Comparison of ENCODE assay signal across 9 cellular contexts in the genomic region with DNA sequence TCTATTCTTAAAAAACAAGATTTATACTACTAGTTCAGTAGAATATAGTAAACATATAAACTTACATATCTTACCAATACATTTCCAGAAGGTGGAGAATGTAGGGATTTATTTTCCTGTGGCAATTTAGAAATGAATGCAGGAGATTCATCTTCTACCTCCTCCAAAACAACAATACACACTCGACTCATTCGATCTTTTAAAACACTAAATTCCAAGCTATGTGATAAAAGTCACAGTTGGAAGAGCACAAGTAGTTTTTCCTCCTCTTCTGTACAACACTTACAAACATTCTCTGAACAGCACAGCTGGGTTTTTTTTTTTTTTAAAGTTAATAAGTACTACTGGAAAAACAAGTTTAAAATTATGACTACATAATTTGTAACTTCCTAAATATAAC. TPM values are rescaled to one million over a fixed set of nuclear protein-coding genes. Genes with fewer than 3 reads are reported as not detected.
DNase-seq lines count a peak whose midpoint lies in the region; ATAC-seq and TF ChIP-seq lines count a peak whose summit lies in the region.
"Had no signal": no experiment of that assay in that cellular context is flagged by ENCODE, and none has a peak within 500 bp of the region (broad histone marks: within the 10 kb centered on the region; RNA-seq: fewer than 3 reads in every experiment).

No MANE protein-coding gene starts in this region.

- H3K27me3 ChIP-seq in kidney epithelial cell (ENCODE audit: control insufficient read depth, insufficient read depth, low read length) (no peaks in the 10 kb centered on the region), thymus (ENCODE audit: control insufficient read depth, insufficient read depth) (no peaks in the 10 kb centered on the region)
- H3K27me3 ChIP-seq: cardiac muscle cell had no signal

- peak overlapping the region; percentile 76 for H3K4me3 Mint-ChIP-seq in activated T-cell treated with anti-CD3 and anti-CD28 coated beads, Interleukin-2, amount 50 U/mL, for 4 hours
- peak overlapping the region; percentile 41 for H3K4me3 Mint-ChIP-seq in activated naive CD8-positive, alpha-beta T cell treated with anti-CD3 and anti-CD28 coated beads, Interleukin-2, amount 10 ng/mL, durations not matched to agents 7 days and 5 days

- no peak overlapping the region for H3K27ac Mint-ChIP-seq in activated naive CD8-positive, alpha-beta T cell treated with anti-CD3 and anti-CD28 coated beads, Interleukin-2, amount 10 ng/mL, durations not matched to agents 7 days and 5 days

- H3K36me3 Mint-ChIP-seq in activated T-cell treated with anti-CD3 and anti-CD28 coated beads, Interleukin-2, amount 50 U/mL, for 4 hours (ENCODE audit: insufficient read depth) = peaks cover 17% of the 10 kb centered on the region
- peaks cover 24% of the 10 kb centered on the region for H3K36me3 Mint-ChIP-seq in activated naive CD8-positive, alpha-beta T cell treated with anti-CD3 and anti-CD28 coated beads, Interleukin-2, amount 10 ng/mL, durations not matched to agents 7 days and 5 days

- peaks cover 5% of the 10 kb centered on the region for H3K9me3 Mint-ChIP-seq in activated T-cell treated with anti-CD3 and anti-CD28 coated beads, Interleukin-2, amount 50 U/mL, for 4 hours
- H3K9me3 Mint-ChIP-seq in activated naive CD8-positive, alpha-beta T cell treated with anti-CD3 and anti-CD28 coated beads, Interleukin-2, amount 10 ng/mL, durations not matched to agents 7 days and 5 days = no peaks in the 10 kb centered on the region

- POLR2A ChIA-PET in activated naive CD8-positive, alpha-beta T cell treated with anti-CD3 and anti-CD28 coated beads, Interleukin-2, amount 10 ng/mL, durations not matched to agents 7 days and 5 days (lab: Charles Lee) = interaction anchor here (0.6 kb wide), 2 partner anchors 86 to 150 kb away, joined by 3 to 4 read pairs; no protein-coding TSS in a partner anchor

- peaks cover 7% of the 10 kb centered on the region for H3K4me1 ChIP-seq in thymus (ENCODE audit: control insufficient read depth, insufficient read depth, low read length)

- no peaks in the 10 kb centered on the region for H3K27me3 Mint-ChIP-seq in activated T-cell treated with anti-CD3 and anti-CD28 coated beads, Interleukin-2, amount 50 U/mL, for 4 hours (ENCODE audit: low read depth)
- no peaks in the 10 kb centered on the region for H3K27me3 Mint-ChIP-seq in activated naive CD8-positive, alpha-beta T cell treated with anti-CD3 and anti-CD28 coated beads, Interleukin-2, amount 10 ng/mL, durations not matched to agents 7 days and 5 days

- no peak overlapping the region for H3K27ac ChIP-seq in thymus (ENCODE audit: low read depth)
- H3K27ac ChIP-seq: cardiac muscle cell had no signal

- 7% methylated on average over 2 of the region's 2 CpGs for WGBS in thymus

- ATAC-seq in activated T-cell treated with anti-CD3 and anti-CD28 coated beads, Interleukin-2, amount 50 U/mL, for 4 hours = no peak
- no peak for ATAC-seq in activated naive CD8-positive, alpha-beta T cell treated with anti-CD3 and anti-CD28 coated beads, Interleukin-2, amount 10 ng/mL, durations not matched to agents 7 days and 5 days (ENCODE audit: low read depth)
- no peak for ATAC-seq in GM21526 (IDR thresholded peaks at IDR 0.05; ENCODE audit: low FRiP score, unreplicated experiment)

- peak overlapping the region; percentile 33 for H3K4me3 ChIP-seq in kidney epithelial cell (ENCODE audit: low read depth, low read length)
- peak overlapping the region; percentile 34 for H3K4me3 ChIP-seq in thymus (ENCODE audit: low read length)
- H3K4me3 ChIP-seq: cardiac muscle cell had no signal

- no peaks in the 10 kb centered on the region for H3K9me3 ChIP-seq in thymus (ENCODE audit: control insufficient read depth)

- H3K4me1 Mint-ChIP-seq in activated T-cell treated with anti-CD3 and anti-CD28 coated beads, Interleukin-2, amount 50 U/mL, for 4 hours (ENCODE audit: low read depth) = peaks cover 74% of the 10 kb centered on the region
- peaks cover 53% of the 10 kb centered on the region for H3K4me1 Mint-ChIP-seq in activated naive CD8-positive, alpha-beta T cell treated with anti-CD3 and anti-CD28 coated beads, Interleukin-2, amount 10 ng/mL, durations not matched to agents 7 days and 5 days

- no peak for TF ChIP-seq CTCF in kidney epithelial cell (IDR thresholded peaks at IDR 0.05; ENCODE audit: insufficient read depth, low read length, poor library complexity, severe bottlenecking)

- H3K36me3 ChIP-seq in kidney epithelial cell (ENCODE audit: control insufficient read depth, insufficient read depth, low read length) (no peaks in the 10 kb centered on the region), thymus (ENCODE audit: control insufficient read depth, insufficient read depth) (no peaks in the 10 kb centered on the region)

- DNase-seq in activated T-cell treated with anti-CD3 and anti-CD28 coated beads, Interleukin-2, amount 50 U/mL, for 4 hours = no peak
- DNase-seq in activated T-cell treated with anti-CD3 and anti-CD28 coated beads for 4 hours = no peak
- no peak for DNase-seq in activated naive CD8-positive, alpha-beta T cell treated with anti-CD3 and anti-CD28 coated beads, Interleukin-2, amount 10 ng/mL, durations not matched to agents 7 days and 5 days
- no peak for DNase-seq in kidney epithelial cell (ENCODE audit: low read depth)
- no peak for DNase-seq in NK-92 (lab: John Stamatoyannopoulos, UW; ENCODE audit: unreplicated experiment)
- DNase-seq in NCI-H774 (lab: John Stamatoyannopoulos, UW) = no peak

RNA-seq across cellular contexts. Expression of a gene that starts 1.4 kb away (rescaled TPM):
- 10 to 100 TPM; 30.8 to 37.2 (median 32.2) TPM for total RNA-seq in activated T-cell treated with anti-CD3 and anti-CD28 coated beads, Interleukin-2, amount 50 U/mL, for 4 hours
- total RNA-seq in activated naive CD8-positive, alpha-beta T cell treated with anti-CD3 and anti-CD28 coated beads, Interleukin-2, amount 10 ng/mL, durations not matched to agents 7 days and 5 days = 10 to 100 TPM; 30.3 to 33.1 TPM
- 27.4 and 28.4 TPM in 2 replicates for total RNA-seq in kidney epithelial cell
- polyA plus RNA-seq in thymus = 26.5 TPM
